In the genomic region with DNA sequence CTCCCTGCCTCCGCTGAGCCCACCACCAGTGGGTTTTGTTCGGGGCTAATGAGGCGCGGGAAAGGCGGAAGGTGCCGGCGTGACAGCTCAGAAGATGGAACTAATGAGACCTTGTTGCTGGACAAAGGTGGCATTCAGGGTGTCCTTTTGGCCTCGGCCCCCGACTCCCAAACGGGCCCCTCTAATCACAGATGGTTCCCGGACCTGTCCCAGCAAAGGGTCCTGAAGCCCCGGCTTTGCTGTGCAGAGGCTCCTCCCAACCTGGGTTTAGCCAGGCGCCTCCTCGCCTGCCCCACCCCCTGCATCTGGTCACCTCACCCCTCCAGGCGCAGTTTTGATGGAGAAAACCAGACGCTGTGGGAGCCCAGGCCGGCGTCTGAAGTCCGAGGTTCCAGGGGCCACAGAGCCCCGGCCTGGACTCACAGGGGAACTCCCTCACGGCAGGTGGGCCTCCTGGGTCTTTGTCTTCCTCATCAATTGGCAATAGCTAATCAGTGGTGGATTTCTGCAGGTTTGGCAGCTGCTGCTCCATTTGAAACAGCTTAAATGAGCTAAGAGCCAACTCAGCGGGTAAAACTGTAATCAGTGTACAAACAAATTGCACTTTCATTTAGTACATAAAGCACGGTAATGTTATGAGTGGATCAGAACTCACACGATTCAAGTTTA, we compare ENCODE assay signal across 15 cellular contexts. TPM values are rescaled to one million over a fixed set of nuclear protein-coding genes. Genes with fewer than 3 reads are reported as not detected.
DNase-seq lines count a peak whose midpoint lies in the region; TF ChIP-seq lines count a peak whose summit lies in the region.
"Had no signal": no experiment of that assay in that cellular context is flagged by ENCODE, and none has a peak within 500 bp of the region (broad histone marks: within the 10 kb centered on the region; RNA-seq: fewer than 3 reads in every experiment).

No MANE protein-coding gene starts in this region.

- DNase-seq in islet precursor cell (peak; percentile 79), hippocampal formation (lab: John Stamatoyannopoulos, UW) (no peak), NCI-H345 (lab: John Stamatoyannopoulos, UW) (no peak)
- no peak for DNase-seq in activated CD4-positive, alpha-beta T cell treated with anti-CD3 and anti-CD28 coated beads for 4 hours
- DNase-seq: activated CD4-positive, alpha-beta T cell treated with anti-CD3 and anti-CD28 coated beads, Interleukin-2, amount 50 U/mL, for 4 hours; activated T-cell treated with anti-CD3 and anti-CD28 coated beads, Interleukin-2, amount 50 U/mL, for 48 hours; CD4-positive, alpha-beta memory T cell; immature natural killer cell; NCI-H526 treated with DMSO at 0.1 percent for 48 hours; stimulated activated naive CD4-positive, alpha-beta T cell had no signal

- H3K4me3 ChIP-seq in HUES6 (ENCODE audit: low read depth, low read length) (peak overlapping the region; percentile 28; the same call in 1 of the 2 replicates), skeletal muscle satellite cell (ENCODE audit: low read length) (no peak overlapping the region)
- H3K4me3 ChIP-seq: mucosa of descending colon had no signal

- H3K9me3 Mint-ChIP-seq in brain = peaks cover 3 to 15% (median 6%) of the 10 kb centered on the region in 5 experiments
- H3K9me3 Mint-ChIP-seq: immature natural killer cell had no signal

- no peak overlapping the region for H3K9ac ChIP-seq in HUES6 (ENCODE audit: low read length)
- peak overlapping the region; percentile 20 for H3K9ac ChIP-seq in skeletal muscle satellite cell (ENCODE audit: low read depth, low read length)

- H3K27me3 Mint-ChIP-seq in brain = peaks cover 15% of the 10 kb centered on the region

- peak overlapping the region; percentile 40 for H3K4me2 ChIP-seq in skeletal muscle satellite cell (ENCODE audit: low read length)

- H3K36me3 ChIP-seq in HUES6 (ENCODE audit: control insufficient read depth, insufficient read depth, low read length) (no peaks in the 10 kb centered on the region), skeletal muscle satellite cell (ENCODE audit: insufficient read depth, low read length) (no peaks in the 10 kb centered on the region)

- no peaks in the 10 kb centered on the region for H3K27me3 ChIP-seq in HUES6 (ENCODE audit: control insufficient read depth, insufficient read depth, low read length)
- no peaks in the 10 kb centered on the region for H3K27me3 ChIP-seq in skeletal muscle satellite cell (ENCODE audit: control insufficient read depth, insufficient read depth, low read length)

- H3K27ac Mint-ChIP-seq in brain = peak overlapping the region in 3 of 5 experiments; percentile 8 to 82 (median 38)
- H3K27ac Mint-ChIP-seq: CD4-positive, alpha-beta memory T cell; immature natural killer cell had no signal

- peaks cover 57% of the 10 kb centered on the region for H3K4me1 Mint-ChIP-seq in brain
- H3K4me1 Mint-ChIP-seq: immature natural killer cell had no signal

- H3K27ac ChIP-seq in HUES6 (ENCODE audit: low read depth, low read length) = no peak overlapping the region

- H3K9me3 ChIP-seq in HUES6 (ENCODE audit: control insufficient read depth, insufficient read depth, low read depth, low read length) = no peaks in the 10 kb centered on the region
- H3K9me3 ChIP-seq in skeletal muscle satellite cell (replicated peaks; ENCODE audit: low read length) = no peaks in the 10 kb centered on the region
- H3K9me3 ChIP-seq: mucosa of descending colon had no signal

- H3K4me1 ChIP-seq in HUES6 (ENCODE audit: control insufficient read depth, insufficient read depth, low read length) = peaks cover 33% of the 10 kb centered on the region
- peaks cover 40% of the 10 kb centered on the region for H3K4me1 ChIP-seq in skeletal muscle satellite cell (ENCODE audit: control insufficient read depth, insufficient read depth, low read length)

- TF ChIP-seq CTCF in brain (conservative IDR thresholded peaks at IDR 0.05) = no peak

- no peaks in the 10 kb centered on the region for H3K36me3 Mint-ChIP-seq in brain
- H3K36me3 Mint-ChIP-seq: CD4-positive, alpha-beta memory T cell; IgD-negative memory B cell; immature natural killer cell had no signal

- peak overlapping the region in 4 of 5 experiments; percentile 32 to 58 (median 46) for H3K4me3 Mint-ChIP-seq in brain
- H3K4me3 Mint-ChIP-seq: CD4-positive, alpha-beta memory T cell; IgD-negative memory B cell; immature natural killer cell had no signal

RNA-seq across cellular contexts. Expression of a gene that starts 44.3 kb away (rescaled TPM):
- 10.9 TPM for polyA plus RNA-seq in brain (ENCODE audit: insufficient read depth, low read depth, low replicate concordance)
- total RNA-seq in skeletal muscle satellite cell (2012; rRNA removed) = 2.5 and 7.4 TPM in 2 replicates
